ENCODE assay signal across 8 cellular contexts in the genomic region with DNA sequence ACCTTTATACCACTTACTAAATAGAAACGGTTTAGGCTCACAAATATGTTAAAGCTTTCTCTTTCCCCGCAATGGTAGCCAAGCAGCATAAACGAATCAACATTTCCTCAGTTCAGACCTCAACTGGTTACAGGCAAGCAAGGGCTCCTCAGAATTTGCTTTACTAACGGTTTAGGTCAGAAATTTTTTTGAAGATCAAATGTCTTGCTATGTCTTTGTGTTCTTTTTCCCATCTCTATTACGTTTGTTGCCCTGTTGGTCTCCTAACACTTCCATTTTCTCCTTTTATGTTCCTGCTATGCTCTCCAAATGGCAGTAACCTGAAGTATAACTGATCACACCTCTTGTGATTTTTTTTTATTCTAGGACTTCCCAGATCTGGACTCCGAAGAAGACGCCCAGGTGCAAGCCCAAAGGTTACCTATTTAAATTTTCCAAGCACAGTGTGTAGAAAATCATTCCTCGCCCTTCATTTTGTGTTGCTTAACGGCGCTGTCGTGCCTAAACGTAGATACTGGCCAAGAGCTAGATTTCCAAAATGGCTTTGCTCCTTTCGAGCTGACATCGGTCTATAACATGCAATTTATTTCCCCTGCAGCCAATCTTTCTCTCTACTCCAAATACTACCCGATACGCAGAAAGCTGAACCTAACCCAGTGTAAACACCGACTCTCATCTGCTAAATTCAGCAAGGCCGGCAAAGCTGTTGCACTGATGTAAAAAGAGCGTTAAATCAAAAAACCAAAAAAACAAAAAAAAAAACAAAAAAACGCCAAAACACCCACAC. TPM values are rescaled to one million over a fixed set of nuclear protein-coding genes. Genes with fewer than 3 reads are reported as not detected.
DNase-seq lines count a peak whose midpoint lies in the region; ATAC-seq, FAIRE-seq and TF ChIP-seq lines count a peak whose summit lies in the region.

No MANE protein-coding gene starts in this region.

- no peak overlapping the region for H4K5ac ChIP-seq in H1 (ENCODE audit: insufficient read length, low read depth, low read length)

- H2AFZ ChIP-seq in H1 (ENCODE audit: low read length): peak overlapping the region; percentile 98

- H2BK5ac ChIP-seq in H1 (ENCODE audit: low read depth, low read length): peak overlapping the region; percentile 80

- no peak overlapping the region for H4K91ac ChIP-seq in H1 (replicated peaks; ENCODE audit: insufficient read length, low read length)

- H3K18ac ChIP-seq in H1 (ENCODE audit: extremely low read depth, low read length): no peak overlapping the region; the same call in 1 of the 2 replicates

- 0 out of 2 replicates have a peak, but pooled peaks cover 3% of the 10 kb centered on the region for H3K23me2 ChIP-seq in H1 (ENCODE audit: low read depth, low read length)

- H3K36me3 Mint-ChIP-seq in activated T-cell treated with anti-CD3 and anti-CD28 coated beads, Interleukin-2, amount 50 U/mL, for 24 hours (ENCODE audit: low read depth): peaks cover 35% of the 10 kb centered on the region

- no peak overlapping the region for H2AK5ac ChIP-seq in H1 (ENCODE audit: low read depth, low read length)

- WGBS in H1 (ENCODE audit: extremely low coverage in 1 of 2, insufficient coverage in 1 of 2, insufficient read length in 1 of 2, insufficient replicate concordance in 2 of 2, low coverage in 1 of 2, low lambda C conversion rate in 2 of 2, missing lambda C conversion rate in 1 of 2), 2 experiments: 11% methylated on average over 19 of the region's 20 CpGs; no CpG with 5 or more reads in 1 of the 2 experiments
- under 1% methylated on average over 20 of the region's 20 CpGs for WGBS in thymus

- H3K4ac ChIP-seq in H1 (replicated peaks; ENCODE audit: insufficient read length, low read depth, low read length): no peak overlapping the region

- no peak overlapping the region for H3K23ac ChIP-seq in H1 (ENCODE audit: insufficient read length)

- H3K9me3 Mint-ChIP-seq in activated T-cell treated with anti-CD3 and anti-CD28 coated beads, Interleukin-2, amount 50 U/mL, for 24 hours: no peaks in the 10 kb centered on the region

- H2BK20ac ChIP-seq in H1 (ENCODE audit: low read length): no peak overlapping the region

- peaks cover 4 to 50% of the 10 kb centered on the region in 2 experiments for H3K79me2 ChIP-seq in H1 (ENCODE audit: control insufficient read depth in 1 of 2, insufficient read depth in 2 of 2, low read length in 2 of 2)

- CTCF ChIA-PET in H1 (lab: Charles Lee; ENCODE audit: partially characterized antibody): interaction anchor here (1.2 to 1.4 kb wide), 2 partner anchors 8 to 28 kb away, joined by 4 read pairs; no protein-coding TSS in a partner anchor

- no peak for TF ChIP-seq EP300 in H1 (IDR thresholded peaks at IDR 0.05; ENCODE audit: borderline replicate concordance in 1 of 2, low read depth in 2 of 2, low read length in 2 of 2)

- peak overlapping the region; percentile 49 for H3K56ac ChIP-seq in H1 (replicated peaks; ENCODE audit: insufficient read length, low read depth, low read length)

- H3K4me3 ChIP-seq in H1 (ENCODE audit: extremely low read depth in 1 of 4, insufficient read depth in 2 of 4, low read depth in 3 of 4, low read length in 4 of 4) (peak overlapping the region; percentile 64 to 92 (median 76)), thymus (ENCODE audit: low read length) (peak overlapping the region; percentile 93)

- H3K4me1 ChIP-seq in H1 (replicated peaks in 1 of 4; ENCODE audit: control insufficient read depth in 3 of 4, insufficient read depth in 4 of 4, low read length in 3 of 4): peaks cover 2 to 8% (median 3%) of the 10 kb centered on the region in 4 experiments; a peak in 4 of 7 replicates
- H3K4me1 ChIP-seq in thymus (ENCODE audit: control insufficient read depth, insufficient read depth, low read length): peaks cover 11% of the 10 kb centered on the region

- no peak overlapping the region for H4K8ac ChIP-seq in H1 (ENCODE audit: extremely low read depth, insufficient read depth, low read length)

- H3K27me3 ChIP-seq in H1 (replicated peaks in 1 of 4; ENCODE audit: control insufficient read depth in 3 of 4, extremely low read depth in 1 of 4, insufficient read depth in 3 of 4, low read length in 3 of 4) (no peaks in the 10 kb centered on the region), thymus (ENCODE audit: control insufficient read depth, insufficient read depth) (no peaks in the 10 kb centered on the region)

- H3K36me3 ChIP-seq in H1 (ENCODE audit: control insufficient read depth in 2 of 4, insufficient read depth in 4 of 4, low read length in 3 of 4) (peaks cover 0 to 6% (median 0%) of the 10 kb centered on the region in 4 experiments; a peak in 2 of 8 replicates), thymus (ENCODE audit: control insufficient read depth, insufficient read depth) (no peaks in the 10 kb centered on the region)

- H2BK12ac ChIP-seq in H1 (ENCODE audit: low read depth, low read length): no peak overlapping the region; the same call in 1 of the 2 replicates

- H3K4me3 Mint-ChIP-seq in activated T-cell treated with anti-CD3 and anti-CD28 coated beads, Interleukin-2, amount 50 U/mL, for 24 hours: peak overlapping the region; percentile 94

- peak; percentile 39 for FAIRE-seq in H1 (lab: Jason Lieb, UNC)

- POLR2A ChIA-PET in H1 (lab: Charles Lee; ENCODE audit: partially characterized antibody): interaction anchor here (1.3 to 3.1 kb wide), 5 partner anchors 9 to 242 kb away, joined by 3 to 19 read pairs (median 3); partner anchors contain the start of genes CEP85L and MCM9

- TF ChIP-seq CTCF in VCaP (conservative IDR thresholded peaks at IDR 0.05): no peak
- no peak for TF ChIP-seq CTCF in H1 (IDR thresholded peaks at IDR 0.05; ENCODE audit: control extremely low read depth in 1 of 3, insufficient read depth in 1 of 3, low read depth in 1 of 3, low read length in 3 of 3)

- no peaks in the 10 kb centered on the region for H3K27me3 Mint-ChIP-seq in activated T-cell treated with anti-CD3 and anti-CD28 coated beads, Interleukin-2, amount 50 U/mL, for 24 hours

- H3K79me1 ChIP-seq in H1 (ENCODE audit: low read depth, low read length): peaks cover 4% of the 10 kb centered on the region; the same call in 1 of the 2 replicates

- H3K9me3 ChIP-seq in H1 (ENCODE audit: insufficient read depth in 2 of 2, low read depth in 1 of 2, low read length in 1 of 2) (no peaks in the 10 kb centered on the region), thymus (ENCODE audit: control insufficient read depth) (no peaks in the 10 kb centered on the region)

- H3K14ac ChIP-seq in H1 (ENCODE audit: insufficient read length): no peak overlapping the region

- peak; percentile 22 for ATAC-seq in HG02938 (IDR thresholded peaks at IDR 0.05; ENCODE audit: unreplicated experiment)

- peak overlapping the region; percentile 68 to 73 for H3K4me2 ChIP-seq in H1 (ENCODE audit: insufficient read depth in 1 of 2, low read depth in 2 of 2, low read length in 2 of 2)

- H2BK15ac ChIP-seq in H1 (ENCODE audit: low read length): no peak overlapping the region

- peak overlapping the region; percentile 97 for H3K27ac ChIP-seq in VCaP
- peak overlapping the region; percentile 90 for H3K27ac ChIP-seq in H1 (ENCODE audit: low read depth, low read length)
- peak overlapping the region; percentile 99 for H3K27ac ChIP-seq in thymus (ENCODE audit: low read depth)

- peak overlapping the region; percentile 86 to 95 (median 91) for H3K9ac ChIP-seq in H1 (replicated peaks in 1 of 4; ENCODE audit: extremely low read depth in 1 of 4, low read depth in 3 of 4, low read length in 3 of 4)

- H3K27ac Mint-ChIP-seq in activated T-cell treated with anti-CD3 and anti-CD28 coated beads, Interleukin-2, amount 50 U/mL, for 24 hours: peak overlapping the region; percentile 96

- no peak for TF ChIP-seq POLR2A in H1 (IDR thresholded peaks at IDR 0.05; ENCODE audit: control extremely low read depth in 1 of 2, low read depth in 2 of 2, low read length in 2 of 2)

- peaks cover 60% of the 10 kb centered on the region for H3K4me1 Mint-ChIP-seq in activated T-cell treated with anti-CD3 and anti-CD28 coated beads, Interleukin-2, amount 50 U/mL, for 24 hours (ENCODE audit: low read depth)

- H2BK120ac ChIP-seq in H1 (replicated peaks; ENCODE audit: low read depth, low read length): no peak overlapping the region

- no peak for DNase-seq in activated T-cell treated with anti-CD3 and anti-CD28 coated beads, Interleukin-2, amount 50 U/mL, for 24 hours
- DNase-seq in activated T-cell treated with anti-CD3 and anti-CD28 coated beads for 4 hours: no peak
- DNase-seq in NCI-H1694 treated with DMSO at 0.1 percent for 48 hours (lab: John Stamatoyannopoulos, UW): peak; percentile 76
- DNase-seq in H1 (ENCODE audit: low read depth in 1 of 2, low spot score in 2 of 2): no peak
- DNase-seq in mucosa of gallbladder (ENCODE audit: low spot score): peak; percentile 46

- TF ChIP-seq RAD21 in H1 (IDR thresholded peaks at IDR 0.05 in 1 of 2, conservative IDR thresholded peaks at IDR 0.05 in 1 of 2; ENCODE audit: low read depth in 2 of 2, low read length in 2 of 2): no peak

- H4K20me1 ChIP-seq in H1 (replicated peaks in 1 of 2; ENCODE audit: control insufficient read depth in 1 of 2, insufficient read depth in 2 of 2, low read length in 2 of 2): no peaks in the 10 kb centered on the region

TF ChIP-seq in H1, 55 proteins besides CTCF, POLR2A, EP300 and RAD21 (continues in another document):
- TF ChIP-seq GTF2F1 (IDR thresholded peaks at IDR 0.05; ENCODE audit: borderline replicate concordance, low read depth, low read length) (no peak), HDAC6 (IDR thresholded peaks at IDR 0.05; ENCODE audit: low read depth, low read length) (no peak)

RNA-seq across cellular contexts. Expression of gene ASF1A, which starts 0.7 kb away (rescaled TPM):
- 45.7 and 50.2 TPM in 2 replicates for total RNA-seq in H1 (2021; fragmentation: NEBNext Ultra II Directional; extraction: Animal tissue kit (Norgen Biotek cat#: 25700))
- polyA plus RNA-seq in H1 (2011; rRNA removed) (9.8 and 11.4 TPM in 2 replicates), thymus (39.8 TPM)
- polyA plus RNA-seq in H1 (2011; cell fraction: cytosol; rRNA removed): 15.4 TPM
- 11.9 TPM for polyA plus RNA-seq in H1 (2011; cell fraction: nucleus; rRNA removed)
- 23.2 to 40.2 TPM (median 24.3 TPM) in 4 replicates for polyA plus RNA-seq in H1 (2012, experiment 1 of 2)
- polyA plus RNA-seq in H1 (2012, experiment 2 of 2): 4.7 TPM
- polyA plus RNA-seq in H1 (2013, experiment 1 of 2): 23.5 TPM
- 23.3 TPM for polyA plus RNA-seq in H1 (2013, experiment 2 of 2)
- 9.3 and 9.6 TPM in 2 replicates for polyA minus RNA-seq in H1 (2011; rRNA and poly(A)+ RNA removed)
- 13.9 TPM for polyA minus RNA-seq in H1 (2011; cell fraction: cytosol; rRNA and poly(A)+ RNA removed)
- polyA minus RNA-seq in H1 (2011; cell fraction: nucleus; rRNA and poly(A)+ RNA removed): 20.0 TPM
- 16.7 TPM for total RNA-seq in mucosa of gallbladder

RNA-seq across cellular contexts. Expression of gene MCM9, which starts 41.7 kb away (rescaled TPM):
- 11.4 and 13.0 TPM in 2 replicates for total RNA-seq in H1 (2021; fragmentation: NEBNext Ultra II Directional; extraction: Animal tissue kit (Norgen Biotek cat#: 25700))
- polyA plus RNA-seq in H1 (2011; rRNA removed): 3.2 and 3.7 TPM in 2 replicates
- 6.3 TPM for polyA plus RNA-seq in H1 (2011; cell fraction: cytosol; rRNA removed)
- 6.6 TPM for polyA plus RNA-seq in H1 (2011; cell fraction: nucleus; rRNA removed)
- polyA plus RNA-seq in H1 (2012, experiment 1 of 2): 9.3 to 15.0 TPM (median 12.0 TPM) in 4 replicates
- polyA plus RNA-seq in H1 (2012, experiment 2 of 2): 0.68 TPM
- polyA plus RNA-seq in H1 (2013, experiment 1 of 2): 5.9 TPM
- polyA plus RNA-seq in H1 (2013, experiment 2 of 2): 5.2 TPM
- 11.4 and 19.5 TPM in 2 replicates for polyA minus RNA-seq in H1 (2011; rRNA and poly(A)+ RNA removed)
- 9.8 TPM for polyA minus RNA-seq in H1 (2011; cell fraction: cytosol; rRNA and poly(A)+ RNA removed)
- polyA minus RNA-seq in H1 (2011; cell fraction: nucleus; rRNA and poly(A)+ RNA removed): 31.5 TPM
- total RNA-seq in mucosa of gallbladder: 21.1 TPM
- 7.6 TPM for polyA plus RNA-seq in thymus

Comparison
In these comparisons a context has a peak if more than half of its experiments do, and no peak if none do; other contexts are left out.
1. DNase-seq: peak in NCI-H1694 treated with DMSO at 0.1 percent for 48 hours (single experiment) and mucosa of gallbladder (single experiment); none in activated T-cell treated with anti-CD3 and anti-CD28 coated beads, Interleukin-2, amount 50 U/mL, for 24 hours (single experiment), activated T-cell treated with anti-CD3 and anti-CD28 coated beads for 4 hours (single experiment) and H1 (0 of 2).
2. Peak in every context shown above with its lines, with median percentiles within 50 percentile points of each other: H3K27ac ChIP-seq.